18 cellular contexts compared by ENCODE assay signal in genomic region chr4:82524570-82525152, GRCh38. TPM values are rescaled to one million over a fixed set of nuclear protein-coding genes. Genes with fewer than 3 reads are reported as not detected.
A peak's percentile ranks its signal among the peaks of the same experiment; 100 is the strongest.
DNase-seq lines count a peak whose midpoint lies in the region; TF ChIP-seq lines count a peak whose summit lies in the region.
"Had no signal": no experiment of that assay in that cellular context is flagged by ENCODE, and none has a peak within 500 bp of the region (broad histone marks: within the 10 kb centered on the region; RNA-seq: fewer than 3 reads in every experiment).

No MANE protein-coding gene starts in this region.

- H3K4me1 Mint-ChIP-seq in MCF 10A (ENCODE audit: insufficient read depth, unreplicated experiment): peaks cover 10% of the 10 kb centered on the region
- H3K4me1 Mint-ChIP-seq in type B pancreatic cell (ENCODE audit: unreplicated experiment): peaks cover 12% of the 10 kb centered on the region
- H3K4me1 Mint-ChIP-seq: activated naive CD4-positive, alpha-beta T cell treated with anti-CD3 and anti-CD28 coated beads, Interleukin-2, amount 50 U/mL, for 24 hours had no signal

- H3K27ac ChIP-seq in breast epithelium (peak overlapping the region in 1 of 2 donors; percentile 69), iPS-20b (ENCODE audit: low read length) (no peak overlapping the region), neuronal stem cell (replicated peaks; ENCODE audit: low read length) (no peak overlapping the region)
- H3K27ac ChIP-seq: prostate gland had no signal

- no peak overlapping the region for H2AK5ac ChIP-seq in neuronal stem cell (ENCODE audit: low read depth, low read length)

- BruUV-seq in MCF 10A (replicated peaks; lab: Mats Ljungman, UMichigan): no TSS peak

- no peak overlapping the region for H3K18ac ChIP-seq in neuronal stem cell (ENCODE audit: low read length)

- H2BK12ac ChIP-seq in neuronal stem cell (ENCODE audit: low read length): no peak overlapping the region

- peaks cover 2% of the 10 kb centered on the region for H3K79me1 ChIP-seq in neuronal stem cell (ENCODE audit: low read depth, low read length)

- peak overlapping the region in 1 of 3 donors; percentile 6 for H3K4me3 ChIP-seq in breast epithelium
- H3K4me3 ChIP-seq in iPS-20b (ENCODE audit: low read length): peak overlapping the region; percentile 14; the same call in 1 of the 2 replicates
- H3K4me3 ChIP-seq in neuronal stem cell (ENCODE audit: low read length in 2 of 2): no peak overlapping the region
- H3K4me3 ChIP-seq: prostate gland had no signal

- DNase-seq in MCF 10A (ENCODE audit: unreplicated experiment) (peak; percentile 34), breast epithelium (ENCODE audit: low spot score in 2 of 2) (no peak), OCI-M1 (lab: John Stamatoyannopoulos, UW) (peak; percentile 9), type B pancreatic cell (ENCODE audit: extremely low spot score, unreplicated experiment) (no peak), NCI-H446 treated with DMSO at 0.1 percent for 48 hours (lab: John Stamatoyannopoulos, UW) (no peak), neuronal stem cell (ENCODE audit: low spot score) (no peak), HUDEP-2 (lab: John Stamatoyannopoulos, UW; ENCODE audit: unreplicated experiment in 76 of 76) (no peak)
- DNase-seq: activated CD8-positive, alpha-beta T cell treated with anti-CD3 and anti-CD28 coated beads, Interleukin-2, amount 10 ng/mL, durations not matched to agents 7 days and 5 days; activated T-cell treated with anti-CD3 and anti-CD28 coated beads, Interleukin-2, amount 50 U/mL, for 48 hours; hypothalamus; KBM-7; NCI-H1105; stimulated activated CD4-positive, alpha-beta T cell treated with anti-CD3 and anti-CD28 coated beads, Interleukin-4, amount 100 ng/mL, for 24 hours had no signal

- H3K9me3 ChIP-seq in breast epithelium (no peaks in the 10 kb centered on the region), iPS-20b (ENCODE audit: insufficient read depth, low read depth, low read length) (no peaks in the 10 kb centered on the region), neuronal stem cell (replicated peaks in 1 of 2; ENCODE audit: control insufficient read depth in 2 of 2, insufficient read depth in 1 of 2, low read depth in 1 of 2, low read length in 2 of 2) (no peaks in the 10 kb centered on the region)
- H3K9me3 ChIP-seq: prostate gland had no signal

- no peak overlapping the region for H4K8ac ChIP-seq in neuronal stem cell (ENCODE audit: low read depth, low read length)

- H3K4me1 ChIP-seq in breast epithelium: no peaks in the 10 kb centered on the region
- peaks cover 10% of the 10 kb centered on the region for H3K4me1 ChIP-seq in iPS-20b (ENCODE audit: insufficient read depth, low read length)
- H3K4me1 ChIP-seq in neuronal stem cell (ENCODE audit: control insufficient read depth in 2 of 2, insufficient read depth in 1 of 2, low read depth in 1 of 2, low read length in 2 of 2): peaks cover 0 to 6% of the 10 kb centered on the region in 2 donors
- H3K4me1 ChIP-seq: prostate gland had no signal

- H3K27me3 Mint-ChIP-seq in MCF 10A (ENCODE audit: insufficient read depth, unreplicated experiment) (peaks cover 14% of the 10 kb centered on the region), type B pancreatic cell (no peaks in the 10 kb centered on the region)

- H3K23ac ChIP-seq in neuronal stem cell (ENCODE audit: low read depth, low read length, poor library complexity): no peak overlapping the region

- peak overlapping the region; percentile 40; the same call in 1 of the 2 replicates for H3K9ac ChIP-seq in iPS-20b (ENCODE audit: low read depth, low read length)
- H3K9ac ChIP-seq in neuronal stem cell (ENCODE audit: low read depth, low read length, poor library complexity): no peak overlapping the region

- no peak overlapping the region for H4K91ac ChIP-seq in neuronal stem cell (ENCODE audit: low read depth, low read length, poor library complexity)

- no peak overlapping the region for H3K14ac ChIP-seq in neuronal stem cell (ENCODE audit: low read length)

- no peak overlapping the region for H2BK120ac ChIP-seq in neuronal stem cell (ENCODE audit: low read depth, low read length)

- H3K9me3 Mint-ChIP-seq in MCF 10A (ENCODE audit: unreplicated experiment) (no peaks in the 10 kb centered on the region), type B pancreatic cell (no peaks in the 10 kb centered on the region)
- H3K9me3 Mint-ChIP-seq: activated naive CD4-positive, alpha-beta T cell treated with anti-CD3 and anti-CD28 coated beads, Interleukin-2, amount 50 U/mL, for 24 hours; mesothelial cell of epicardium; natural killer cell treated with Interleukin-12 subunit alpha and Interleukin-12 subunit beta and Interleukin-15 and Interleukin-18, amount 100 ng/mL, for 72 hours had no signal

- intact Hi-C loops in MCF 10A (cut with micrococcal nuclease): no loop called here
- intact Hi-C loops in breast epithelium (cut with DNase I; ENCODE audit: low total_unique reads): no loop called here

- H2BK5ac ChIP-seq in neuronal stem cell (ENCODE audit: low read length): no peak overlapping the region

- no CpG with 5 or more reads among the region's 6 CpGs for WGBS in neuronal stem cell (ENCODE audit: extremely low coverage in 2 of 2, insufficient read length in 2 of 2, insufficient replicate concordance in 1 of 2), 2 donors

- POLR2A ChIA-PET in MCF 10A (lab: Yijun Ruan, JAX): interaction anchor here (0.6 to 0.7 kb wide), 3 partner anchors 9 to 1241 kb away, joined by 3 to 4 read pairs (median 3); no protein-coding TSS in a partner anchor

- H2BK15ac ChIP-seq in neuronal stem cell (ENCODE audit: low read length): no peak overlapping the region

- TF ChIP-seq POLR2A in breast epithelium (IDR thresholded peaks at IDR 0.05): no peak

- H3K36me3 ChIP-seq in breast epithelium (no peaks in the 10 kb centered on the region), iPS-20b (ENCODE audit: insufficient read depth, low read depth, low read length) (no peaks in the 10 kb centered on the region), neuronal stem cell (replicated peaks in 1 of 2; ENCODE audit: control insufficient read depth in 2 of 2, insufficient read depth in 2 of 2, low read length in 2 of 2) (no peaks in the 10 kb centered on the region)
- H3K36me3 ChIP-seq: prostate gland had no signal

- no peaks in the 10 kb centered on the region for H3K27me3 ChIP-seq in breast epithelium
- H3K27me3 ChIP-seq in iPS-20b (ENCODE audit: insufficient read depth, low read length): no peaks in the 10 kb centered on the region
- H3K27me3 ChIP-seq in neuronal stem cell (ENCODE audit: control insufficient read depth in 3 of 3, insufficient read depth in 3 of 3, low read depth in 1 of 3, low read length in 3 of 3): peaks cover 0 to 18% (median 0%) of the 10 kb centered on the region in 3 experiments

- no peak overlapping the region for H3K4me2 ChIP-seq in neuronal stem cell (ENCODE audit: insufficient read depth, low read length, poor library complexity, severe bottlenecking)

- CTCF ChIA-PET in MCF 10A (lab: Yijun Ruan, JAX): interaction anchor here (1.0 to 1.3 kb wide), 2 partner anchors 74 to 88 kb away, joined by 3 read pairs; no protein-coding TSS in a partner anchor

- H3K36me3 Mint-ChIP-seq in MCF 10A (ENCODE audit: insufficient read depth, unreplicated experiment) (peaks cover 5% of the 10 kb centered on the region), type B pancreatic cell (no peaks in the 10 kb centered on the region)
- H3K36me3 Mint-ChIP-seq: activated naive CD4-positive, alpha-beta T cell treated with anti-CD3 and anti-CD28 coated beads, Interleukin-2, amount 50 U/mL, for 24 hours; mesothelial cell of epicardium; natural killer cell treated with Interleukin-12 subunit alpha and Interleukin-12 subunit beta and Interleukin-15 and Interleukin-18, amount 100 ng/mL, for 72 hours had no signal

- H3K4me3 Mint-ChIP-seq in MCF 10A (ENCODE audit: unreplicated experiment) (no peak overlapping the region), type B pancreatic cell (peak overlapping the region; percentile 12)
- H3K4me3 Mint-ChIP-seq: activated CD8-positive, alpha-beta T cell treated with anti-CD3 and anti-CD28 coated beads, Interleukin-2, amount 10 ng/mL, durations not matched to agents 7 days and 5 days; activated naive CD4-positive, alpha-beta T cell treated with anti-CD3 and anti-CD28 coated beads, Interleukin-2, amount 50 U/mL, for 24 hours; mesothelial cell of epicardium; natural killer cell treated with Interleukin-12 subunit alpha and Interleukin-12 subunit beta and Interleukin-15 and Interleukin-18, amount 100 ng/mL, for 72 hours had no signal

- H3K27ac Mint-ChIP-seq in MCF 10A (ENCODE audit: low read depth, unreplicated experiment): no peak overlapping the region
- H3K27ac Mint-ChIP-seq in type B pancreatic cell: peak overlapping the region; percentile 8
- H3K27ac Mint-ChIP-seq: activated CD8-positive, alpha-beta T cell treated with anti-CD3 and anti-CD28 coated beads, Interleukin-2, amount 10 ng/mL, durations not matched to agents 7 days and 5 days; activated naive CD4-positive, alpha-beta T cell treated with anti-CD3 and anti-CD28 coated beads, Interleukin-2, amount 50 U/mL, for 24 hours; natural killer cell treated with Interleukin-12 subunit alpha and Interleukin-12 subunit beta and Interleukin-15 and Interleukin-18, amount 100 ng/mL, for 72 hours had no signal

- TF ChIP-seq CTCF in MCF 10A (IDR thresholded peaks at IDR 0.05; ENCODE audit: unreplicated experiment) (no peak), breast epithelium (IDR thresholded peaks at IDR 0.05) (no peak), type B pancreatic cell (conservative IDR thresholded peaks at IDR 0.05) (no peak)

- no peak overlapping the region for H3K4ac ChIP-seq in neuronal stem cell (ENCODE audit: low read length)

- no peak overlapping the region for H2AFZ ChIP-seq in neuronal stem cell (ENCODE audit: low read length)

RNA-seq across cellular contexts. Expression of gene TMEM150C, which starts 37.1 kb away (rescaled TPM):
- 0.10 TPM in 1 of 2 replicates, not detected in the other for total RNA-seq in MCF 10A (2022)
- total RNA-seq in breast epithelium: 10 to 100 TPM; 38.3 to 52.1 (median 46.7) TPM
- 5.7 and 7.8 TPM in 2 replicates for total RNA-seq in type B pancreatic cell (ENCODE audit: low replicate concordance)
- 3.1 TPM for polyA plus RNA-seq in neuronal stem cell (2013, experiment 1 of 2)
- polyA plus RNA-seq in neuronal stem cell (2013, experiment 2 of 2): 3.0 TPM
- total RNA-seq: activated CD8-positive, alpha-beta T cell treated with anti-CD3 and anti-CD28 coated beads, Interleukin-2, amount 10 ng/mL, durations not matched to agents 7 days and 5 days; natural killer cell treated with Interleukin-12 subunit alpha and Interleukin-12 subunit beta and Interleukin-15 and Interleukin-18, amount 100 ng/mL, for 72 hours had no signal

Comparison
In these comparisons a context has a peak if more than half of its experiments do, and no peak if none do; other contexts are left out.
1. DNase-seq: peak in MCF 10A (single experiment) and OCI-M1 (single experiment); none in breast epithelium (0 of 2), type B pancreatic cell (single experiment), NCI-H446 treated with DMSO at 0.1 percent for 48 hours (single experiment), neuronal stem cell (single experiment) and HUDEP-2 (0 of 76).